11 cellular contexts compared by ENCODE assay signal in the genomic region with DNA sequence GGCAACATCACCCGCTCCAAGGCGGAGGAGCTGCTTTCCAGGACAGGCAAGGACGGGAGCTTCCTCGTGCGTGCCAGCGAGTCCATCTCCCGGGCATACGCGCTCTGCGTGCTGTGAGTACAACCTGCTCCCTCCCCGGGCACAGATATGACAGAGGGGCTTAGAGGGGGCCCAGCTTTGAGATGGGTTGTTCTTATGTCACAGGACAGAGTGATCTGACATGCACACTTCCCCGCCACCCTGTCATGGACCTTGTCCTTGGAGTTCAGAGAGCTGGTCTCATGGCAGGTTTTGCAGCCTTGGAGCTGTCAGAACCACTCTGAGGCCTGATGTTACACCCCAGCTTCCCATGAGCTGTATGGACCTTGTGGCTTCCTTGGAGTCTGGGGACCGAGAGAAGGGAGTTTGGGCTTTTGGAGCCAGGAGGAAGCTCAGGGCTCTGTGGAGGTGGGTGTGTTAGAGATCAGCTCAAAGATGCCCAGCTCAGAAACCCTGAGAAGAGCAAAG. TPM values are rescaled to one million over a fixed set of nuclear protein-coding genes. Genes with fewer than 3 reads are reported as not detected.
A peak's percentile ranks its signal among the peaks of the same experiment; 100 is the strongest.
DNase-seq lines count a peak whose midpoint lies in the region; ATAC-seq, FAIRE-seq and TF ChIP-seq lines count a peak whose summit lies in the region.
"Had no signal": no experiment of that assay in that cellular context is flagged by ENCODE, and none has a peak within 500 bp of the region (broad histone marks: within the 10 kb centered on the region; RNA-seq: fewer than 3 reads in every experiment).

No MANE protein-coding gene starts in this region.

- H3K9ac ChIP-seq in HepG2 (ENCODE audit: insufficient read depth, low read depth, low read length) (peak overlapping the region; percentile 72), stomach smooth muscle (ENCODE audit: low read length in 2 of 2) (peak overlapping the region; percentile 33 to 36)

- POLR2A ChIA-PET in HepG2 (lab: Yijun Ruan, JAX) = interaction anchor here (0.8 to 4.0 kb wide), 14 partner anchors 10 to 205 kb away, joined by 3 to 40 read pairs (median 4); partner anchors contain the start of genes ATG16L1 and NGEF

- TF ChIP-seq EP300 in HepG2 (IDR thresholded peaks at IDR 0.05; ENCODE audit: low read depth in 2 of 2, low read length in 2 of 2) (no peak), HepG2 (CRISPR knock-in tag; IDR thresholded peaks at IDR 0.05; ENCODE audit: borderline replicate concordance) (0 out of 2 replicates have a peak, but pooled peaks have one; percentile 13)

- intact Hi-C loops in HepG2 (cut with micrococcal nuclease; ENCODE audit: unreplicated experiment) = loop anchor here (1.0 to 5.0 kb wide), 3 partner anchors 62 to 204 kb away; no protein-coding TSS in a partner anchor

- DNase-seq in SIG-M5 treated with dmso at 0.1 percent for 504 hours (lab: John Stamatoyannopoulos, UW; ENCODE audit: unreplicated experiment) = peak; percentile 53
- DNase-seq in SIG-M5 (lab: John Stamatoyannopoulos, UW) = no peak
- no peak for DNase-seq in Peyer's patch
- no peak for DNase-seq in HepG2 (ENCODE audit: low spot score)
- DNase-seq in WERI-Rb-1 = no peak
- DNase-seq: PC-3 had no signal

- peak overlapping the region; percentile 97 for H3K4me2 ChIP-seq in HepG2 (ENCODE audit: low read depth, low read length)

- peak overlapping the region; percentile 24 for H2AFZ ChIP-seq in HepG2 (ENCODE audit: low read length)

- H3K36me3 ChIP-seq in Peyer's patch = no peaks in the 10 kb centered on the region
- H3K36me3 ChIP-seq in HepG2 (replicated peaks in 1 of 2; ENCODE audit: control insufficient read depth in 1 of 2, insufficient read depth in 2 of 2, low read length in 2 of 2) = no peaks in the 10 kb centered on the region
- no peaks in the 10 kb centered on the region for H3K36me3 ChIP-seq in stomach smooth muscle (ENCODE audit: control insufficient read depth in 2 of 2, insufficient read depth in 2 of 2, low read length in 2 of 2)
- H3K36me3 ChIP-seq in WERI-Rb-1 = no peaks in the 10 kb centered on the region

- FAIRE-seq in HepG2 (lab: Jason Lieb, UNC) = peak; percentile 37

- H3K9me3 ChIP-seq in Peyer's patch (no peaks in the 10 kb centered on the region), HepG2 (ENCODE audit: low read length) (no peaks in the 10 kb centered on the region), stomach smooth muscle (ENCODE audit: control insufficient read depth in 2 of 2, low read length in 2 of 2) (no peaks in the 10 kb centered on the region), WERI-Rb-1 (ENCODE audit: severe bottlenecking) (no peaks in the 10 kb centered on the region)

- 0 out of 2 replicates have a peak, but pooled peaks cover 3% of the 10 kb centered on the region for H4K20me1 ChIP-seq in HepG2 (ENCODE audit: insufficient read depth, low read length)

- ATAC-seq in HepG2 (peak; percentile 0), GM19023 (IDR thresholded peaks at IDR 0.05; ENCODE audit: unreplicated experiment) (no peak), HG02885 (IDR thresholded peaks at IDR 0.05; ENCODE audit: poor library complexity, unreplicated experiment) (no peak)
- ATAC-seq: PC-3 had no signal

- no peak for TF ChIP-seq RAD21 in HepG2 (CRISPR knock-in tag; IDR thresholded peaks at IDR 0.05)

- no peaks in the 10 kb centered on the region for H3K79me2 ChIP-seq in HepG2 (ENCODE audit: insufficient read depth, low read length)

- peak in 1 of 2 donors; percentile 6 for TF ChIP-seq POLR2A in Peyer's patch (IDR thresholded peaks at IDR 0.05)
- peak in 1 of 2 experiments; percentile 53; a peak in 2 of 4 replicates for TF ChIP-seq POLR2A in HepG2 (IDR thresholded peaks at IDR 0.05; ENCODE audit: insufficient read depth in 1 of 2, low read depth in 2 of 2, low read length in 2 of 2)

- H3K4me1 ChIP-seq in Peyer's patch (peaks cover 0 to 33% (median 16%) of the 10 kb centered on the region in 4 donors), HepG2 (ENCODE audit: insufficient read depth, low read length) (peaks cover 67% of the 10 kb centered on the region), stomach smooth muscle (ENCODE audit: control insufficient read depth, insufficient read depth, low read length) (peaks cover 12% of the 10 kb centered on the region)

- in situ Hi-C loops in HepG2 (cut with HindIII; ENCODE audit: extremely low pct_ligation_motif_present, low pct_unique_long_range_greater_than_20kb) = no loop called here

- H3K27ac ChIP-seq in Peyer's patch = peak overlapping the region; percentile 75 to 97 (median 82)
- peak overlapping the region; percentile 82 for H3K27ac ChIP-seq in HepG2 (ENCODE audit: extremely low read length, insufficient read depth, low read length)
- peak overlapping the region; percentile 37 for H3K27ac ChIP-seq in stomach smooth muscle (ENCODE audit: low read length)
- H3K27ac ChIP-seq in WERI-Rb-1 = no peak overlapping the region

- WGBS in HepG2 (ENCODE audit: low lambda C conversion rate) = 4% methylated on average over 2 of the region's 13 CpGs

- TF ChIP-seq CTCF in Peyer's patch (IDR thresholded peaks at IDR 0.05) (no peak), HepG2 (CRISPR knock-in tag; IDR thresholded peaks at IDR 0.05) (no peak), WERI-Rb-1 (IDR thresholded peaks at IDR 0.05; ENCODE audit: low read depth, low read length) (no peak)

- H3K27me3 ChIP-seq in Peyer's patch (no peaks in the 10 kb centered on the region), HepG2 (ENCODE audit: control insufficient read depth in 1 of 2, insufficient read depth in 2 of 2, low read length in 2 of 2) (no peaks in the 10 kb centered on the region; a peak in 1 of 5 replicates), stomach smooth muscle (ENCODE audit: control insufficient read depth in 1 of 2, insufficient read depth in 2 of 2, low read length in 2 of 2) (peaks cover 0 to 2% of the 10 kb centered on the region in 2 donors), WERI-Rb-1 (ENCODE audit: insufficient read depth, low read depth, severe bottlenecking) (no peaks in the 10 kb centered on the region)

- H3K4me3 ChIP-seq in Peyer's patch = peak overlapping the region; percentile 53 to 70 (median 58)
- peak overlapping the region; percentile 66 to 87 (median 80) for H3K4me3 ChIP-seq in HepG2 (replicated peaks in 1 of 3; ENCODE audit: insufficient read depth in 1 of 3, low read depth in 2 of 3, low read length in 3 of 3)
- peak overlapping the region; percentile 40 to 58 for H3K4me3 ChIP-seq in stomach smooth muscle (ENCODE audit: low read length in 2 of 2)
- H3K4me3 ChIP-seq in WERI-Rb-1 (ENCODE audit: low read depth, low read length) = no peak overlapping the region

- CTCF ChIA-PET in HepG2 (lab: Yijun Ruan, JAX; ENCODE audit: low intra/inter-chr PET ratio, low total read pairs) = no interaction called here

- BruUV-seq in HepG2 (replicated peaks; lab: Mats Ljungman, UMichigan) = TSS peak; percentile 45

RNA-seq across cellular contexts. Expression of gene INPP5D, which starts 0.4 kb away (rescaled TPM):
- total RNA-seq in Peyer's patch (100 to 1,000 TPM in 1 of 4 donors, 10 to 100 TPM in 3; 11.6 to 333 (median 26.2) TPM), HepG2 (2016; rRNA removed; fragmentation: Illumina TruSeq; extraction: Trizol) (17.7 and 18.0 TPM in 2 replicates)
- 4.6 and 5.5 TPM in 2 replicates for total RNA-seq in HepG2 (2016; cell fraction: cytosol; rRNA removed; fragmentation: Illumina TruSeq; extraction: Trizol; ENCODE audit: low read depth)
- 15.5 and 19.4 TPM in 2 replicates for total RNA-seq in HepG2 (2016; cell fraction: insoluble cytoplasmic fraction; rRNA removed; fragmentation: Illumina TruSeq; extraction: Trizol)
- total RNA-seq in HepG2 (2016; cell fraction: membrane; rRNA removed; fragmentation: Illumina TruSeq; extraction: Trizol) = 12.4 TPM in 2 replicates
- 15.5 and 17.7 TPM in 2 replicates for total RNA-seq in HepG2 (2016; cell fraction: nucleus; rRNA removed; fragmentation: Illumina TruSeq; extraction: Trizol)
- 16.1 and 16.7 TPM in 2 replicates for polyA plus RNA-seq in HepG2 (2011; rRNA removed)
- polyA plus RNA-seq in HepG2 (2011; cell fraction: cytosol; rRNA removed) = 7.7 and 8.6 TPM in 2 replicates
- 55.2 and 72.1 TPM in 2 replicates for polyA plus RNA-seq in HepG2 (2011; cell fraction: nucleus; rRNA removed)
- polyA plus RNA-seq in HepG2 (2012) = 36.4 and 42.1 TPM in 2 replicates
- 2.5 and 2.6 TPM in 2 replicates for polyA plus RNA-seq in HepG2 (2016; cell fraction: cytosol; fragmentation: Illumina TruSeq; extraction: Trizol; ENCODE audit: low read depth)
- polyA plus RNA-seq in HepG2 (2016; cell fraction: insoluble cytoplasmic fraction; fragmentation: Illumina TruSeq; extraction: Trizol; ENCODE audit: low read depth) = 16.3 and 21.7 TPM in 2 replicates
- polyA plus RNA-seq in HepG2 (2016; cell fraction: membrane; fragmentation: Illumina TruSeq; extraction: Trizol; ENCODE audit: low read depth) = 8.3 and 8.6 TPM in 2 replicates
- 28.7 and 30.7 TPM in 2 replicates for polyA plus RNA-seq in HepG2 (2016; cell fraction: nucleus; fragmentation: Illumina TruSeq; extraction: Trizol; ENCODE audit: insufficient read depth, low read depth)
- 0.09 and 29.9 TPM in 2 replicates for polyA minus RNA-seq in HepG2 (2011; rRNA and poly(A)+ RNA removed; ENCODE audit: low replicate concordance)
- 15.4 and 25.3 TPM in 2 replicates for polyA minus RNA-seq in HepG2 (2011; cell fraction: cytosol; rRNA and poly(A)+ RNA removed)
- 36.4 and 40.5 TPM in 2 replicates for polyA minus RNA-seq in HepG2 (2011; cell fraction: nucleus; rRNA and poly(A)+ RNA removed)

RNA-seq across cellular contexts. Expression of gene NEU2, which starts 28.1 kb away (rescaled TPM):
- not detected for total RNA-seq in Peyer's patch
- not detected in 2 replicates for total RNA-seq in HepG2 (2016; rRNA removed; fragmentation: Illumina TruSeq; extraction: Trizol)
- total RNA-seq in HepG2 (2016; cell fraction: cytosol; rRNA removed; fragmentation: Illumina TruSeq; extraction: Trizol; ENCODE audit: low read depth) = not detected in 2 replicates
- total RNA-seq in HepG2 (2016; cell fraction: insoluble cytoplasmic fraction; rRNA removed; fragmentation: Illumina TruSeq; extraction: Trizol) = not detected in 2 replicates
- not detected in 2 replicates for total RNA-seq in HepG2 (2016; cell fraction: membrane; rRNA removed; fragmentation: Illumina TruSeq; extraction: Trizol)
- not detected in 2 replicates for total RNA-seq in HepG2 (2016; cell fraction: nucleus; rRNA removed; fragmentation: Illumina TruSeq; extraction: Trizol)
- not detected in 2 replicates for polyA plus RNA-seq in HepG2 (2011; rRNA removed)
- polyA plus RNA-seq in HepG2 (2011; cell fraction: cytosol; rRNA removed) = not detected in 2 replicates
- not detected in 2 replicates for polyA plus RNA-seq in HepG2 (2011; cell fraction: nucleus; rRNA removed)
- not detected in 2 replicates for polyA plus RNA-seq in HepG2 (2012)
- polyA plus RNA-seq in HepG2 (2016; cell fraction: cytosol; fragmentation: Illumina TruSeq; extraction: Trizol; ENCODE audit: low read depth) = not detected in 2 replicates
- polyA plus RNA-seq in HepG2 (2016; cell fraction: insoluble cytoplasmic fraction; fragmentation: Illumina TruSeq; extraction: Trizol; ENCODE audit: low read depth) = not detected in 2 replicates
- polyA plus RNA-seq in HepG2 (2016; cell fraction: membrane; fragmentation: Illumina TruSeq; extraction: Trizol; ENCODE audit: low read depth) = not detected in 2 replicates
- polyA plus RNA-seq in HepG2 (2016; cell fraction: nucleus; fragmentation: Illumina TruSeq; extraction: Trizol; ENCODE audit: insufficient read depth, low read depth) = not detected in 2 replicates
- polyA minus RNA-seq in HepG2 (2011; rRNA and poly(A)+ RNA removed; ENCODE audit: low replicate concordance) = not detected in 2 replicates
- polyA minus RNA-seq in HepG2 (2011; cell fraction: cytosol; rRNA and poly(A)+ RNA removed) = not detected in 2 replicates
- polyA minus RNA-seq in HepG2 (2011; cell fraction: nucleus; rRNA and poly(A)+ RNA removed) = not detected in 2 replicates
- total RNA-seq: A172, glomerular endothelial cell had no signal

RNA-seq across cellular contexts. Expression of gene NGEF, which starts 47.5 kb away (rescaled TPM):
- 100 to 1,000 TPM in 2 of 4 donors, 10 to 100 TPM in 2; 54.5 to 116 (median 98.1) TPM for total RNA-seq in Peyer's patch
- total RNA-seq in HepG2 (2016; rRNA removed; fragmentation: Illumina TruSeq; extraction: Trizol) = 11.8 and 14.4 TPM in 2 replicates
- 3.2 and 3.9 TPM in 2 replicates for total RNA-seq in HepG2 (2016; cell fraction: cytosol; rRNA removed; fragmentation: Illumina TruSeq; extraction: Trizol; ENCODE audit: low read depth)
- total RNA-seq in HepG2 (2016; cell fraction: insoluble cytoplasmic fraction; rRNA removed; fragmentation: Illumina TruSeq; extraction: Trizol) = 10.9 and 16.2 TPM in 2 replicates
- total RNA-seq in HepG2 (2016; cell fraction: membrane; rRNA removed; fragmentation: Illumina TruSeq; extraction: Trizol) = 5.7 and 5.8 TPM in 2 replicates
- 16.5 and 17.9 TPM in 2 replicates for total RNA-seq in HepG2 (2016; cell fraction: nucleus; rRNA removed; fragmentation: Illumina TruSeq; extraction: Trizol)
- 36.9 and 40.7 TPM in 2 replicates for polyA plus RNA-seq in HepG2 (2011; rRNA removed)
- 12.8 and 15.9 TPM in 2 replicates for polyA plus RNA-seq in HepG2 (2011; cell fraction: cytosol; rRNA removed)
- 96.4 and 108 TPM in 2 replicates for polyA plus RNA-seq in HepG2 (2011; cell fraction: nucleus; rRNA removed)
- 22.1 and 22.9 TPM in 2 replicates for polyA plus RNA-seq in HepG2 (2012)
- polyA plus RNA-seq in HepG2 (2016; cell fraction: cytosol; fragmentation: Illumina TruSeq; extraction: Trizol; ENCODE audit: low read depth) = 1.4 TPM in 2 replicates
- polyA plus RNA-seq in HepG2 (2016; cell fraction: insoluble cytoplasmic fraction; fragmentation: Illumina TruSeq; extraction: Trizol; ENCODE audit: low read depth) = 9.8 and 12.7 TPM in 2 replicates
- 2.8 and 3.2 TPM in 2 replicates for polyA plus RNA-seq in HepG2 (2016; cell fraction: membrane; fragmentation: Illumina TruSeq; extraction: Trizol; ENCODE audit: low read depth)
- 29.2 and 34.3 TPM in 2 replicates for polyA plus RNA-seq in HepG2 (2016; cell fraction: nucleus; fragmentation: Illumina TruSeq; extraction: Trizol; ENCODE audit: insufficient read depth, low read depth)
- polyA minus RNA-seq in HepG2 (2011; rRNA and poly(A)+ RNA removed; ENCODE audit: low replicate concordance) = 0.44 and 113 TPM in 2 replicates
- polyA minus RNA-seq in HepG2 (2011; cell fraction: cytosol; rRNA and poly(A)+ RNA removed) = 17.7 and 20.2 TPM in 2 replicates
- polyA minus RNA-seq in HepG2 (2011; cell fraction: nucleus; rRNA and poly(A)+ RNA removed) = 26.9 and 31.6 TPM in 2 replicates
